ENCODE assay signal across 7 cellular contexts in genomic region chr20:31517373-31517772, GRCh38. TPM values are rescaled to one million over a fixed set of nuclear protein-coding genes. Genes with fewer than 3 reads are reported as not detected.
DNase-seq lines count a peak whose midpoint lies in the region; ATAC-seq and TF ChIP-seq lines count a peak whose summit lies in the region.

No MANE protein-coding gene starts in this region.

- peak; percentile 67 for ATAC-seq in body of pancreas
- peak; percentile 52 for ATAC-seq in mucosa of descending colon
- ATAC-seq in HG02610 (IDR thresholded peaks at IDR 0.05; ENCODE audit: unreplicated experiment): no peak
- no peak for ATAC-seq in Right ventricle myocardium inferior
- no peak for ATAC-seq in activated naive CD4-positive, alpha-beta T cell treated with anti-CD3 and anti-CD28 coated beads, Interleukin-2, amount 50 U/mL, for 72 hours

- H3K27ac ChIP-seq in DOHH2 (ENCODE audit: low read depth, low read length) (no peak overlapping the region), body of pancreas (peak overlapping the region; percentile 11 to 89 (median 30))

- H3K36me3 ChIP-seq in DOHH2 (ENCODE audit: control insufficient read depth, low read length) (peaks cover 55% of the 10 kb centered on the region), body of pancreas (replicated peaks in 1 of 2; ENCODE audit: insufficient read depth in 1 of 2, low read depth in 2 of 2) (no peaks in the 10 kb centered on the region), mucosa of descending colon (ENCODE audit: low read depth) (no peaks in the 10 kb centered on the region)

- 17 to 32% methylated on average over 4 of the region's 4 CpGs for WGBS in body of pancreas, 2 donors

- no peaks in the 10 kb centered on the region for H3K9me2 ChIP-seq in DOHH2 (replicated peaks; ENCODE audit: control insufficient read depth, low read length)

- H3K27me3 ChIP-seq in DOHH2 (ENCODE audit: control insufficient read depth, low read length) (no peaks in the 10 kb centered on the region), body of pancreas (no peaks in the 10 kb centered on the region)

- no peak overlapping the region for H3K4me3 ChIP-seq in DOHH2 (ENCODE audit: low read length)
- no peak overlapping the region for H3K4me3 ChIP-seq in LNCaP clone FGC (ENCODE audit: low read depth, low read length)
- no peak overlapping the region for H3K4me3 ChIP-seq in body of pancreas
- H3K4me3 ChIP-seq in mucosa of descending colon: no peak overlapping the region

- H3K36me3 Mint-ChIP-seq in activated naive CD4-positive, alpha-beta T cell treated with anti-CD3 and anti-CD28 coated beads, Interleukin-2, amount 50 U/mL, for 72 hours: peaks cover 6 to 7% of the 10 kb centered on the region in 2 donors

- no peaks in the 10 kb centered on the region for H3K9me3 ChIP-seq in DOHH2 (ENCODE audit: control insufficient read depth, insufficient read depth, low read length)
- H3K9me3 ChIP-seq in body of pancreas: no peaks in the 10 kb centered on the region
- H3K9me3 ChIP-seq in mucosa of descending colon: no peaks in the 10 kb centered on the region

- no peaks in the 10 kb centered on the region for H3K9me3 Mint-ChIP-seq in activated naive CD4-positive, alpha-beta T cell treated with anti-CD3 and anti-CD28 coated beads, Interleukin-2, amount 50 U/mL, for 72 hours

- H3K4me1 ChIP-seq in DOHH2 (ENCODE audit: control insufficient read depth, low read length): peaks cover 26% of the 10 kb centered on the region
- H3K4me1 ChIP-seq in body of pancreas: peaks cover 66% of the 10 kb centered on the region
- peaks cover 28% of the 10 kb centered on the region for H3K4me1 ChIP-seq in mucosa of descending colon (ENCODE audit: low read depth)

- TF ChIP-seq POLR2A in body of pancreas (IDR thresholded peaks at IDR 0.05): no peak

- peak; percentile 62 for DNase-seq in LNCaP clone FGC (ENCODE audit: low read depth)
- DNase-seq in body of pancreas: peak; percentile 76 to 84 (median 80)
- DNase-seq in mucosa of descending colon: peak in 2 of 3 donors; percentile 49 to 55
- DNase-seq in Right ventricle myocardium inferior (ENCODE audit: missing footprints): no peak
- DNase-seq in activated naive CD4-positive, alpha-beta T cell treated with anti-CD3 and anti-CD28 coated beads, Interleukin-2, amount 50 U/mL, for 72 hours (ENCODE audit: low spot score in 2 of 2): no peak

- peaks cover 79% of the 10 kb centered on the region for H3K79me2 ChIP-seq in DOHH2 (ENCODE audit: control insufficient read depth, low read length)

- H4K20me1 ChIP-seq in DOHH2 (ENCODE audit: control insufficient read depth, insufficient read depth, low read depth, low read length): 0 out of 2 replicates have a peak, but pooled peaks cover 3% of the 10 kb centered on the region

- peak overlapping the region; percentile 85; the same call in 1 of the 2 replicates for H3K4me2 ChIP-seq in DOHH2 (ENCODE audit: low read length)

- no peak overlapping the region for H3K27ac Mint-ChIP-seq in activated naive CD4-positive, alpha-beta T cell treated with anti-CD3 and anti-CD28 coated beads, Interleukin-2, amount 50 U/mL, for 72 hours

- peak; percentile 37 for TF ChIP-seq CTCF in DOHH2 (IDR thresholded peaks at IDR 0.05; ENCODE audit: low read depth, low read length, poor library complexity, severe bottlenecking)
- TF ChIP-seq CTCF in LNCaP clone FGC (IDR thresholded peaks at IDR 0.05; ENCODE audit: control insufficient read depth, extremely low read depth, insufficient read depth): peak; percentile 44
- TF ChIP-seq CTCF in body of pancreas (IDR thresholded peaks at IDR 0.05): peak in 4 of 7 experiments; percentile 22 to 33 (median 24)
- TF ChIP-seq CTCF in mucosa of descending colon (IDR thresholded peaks at IDR 0.05): no peak

- intact Hi-C loops in body of pancreas (cut with DNase I) (no loop called here), mucosa of descending colon (cut with DNase I, micrococcal nuclease) (no loop called here), Right ventricle myocardium inferior (cut with DNase I) (no loop called here)

- no peaks in the 10 kb centered on the region for H3F3A ChIP-seq in DOHH2 (ENCODE audit: control insufficient read depth, insufficient read depth)

RNA-seq across cellular contexts. Expression of gene HM13, which starts 3.1 kb away (rescaled TPM):
- 10 to 100 TPM; 73.2 to 79.4 TPM for total RNA-seq in body of pancreas
- total RNA-seq in mucosa of descending colon: 100 to 1,000 TPM in 2 of 3 donors, 10 to 100 TPM in 1; 95.6 to 137 (median 109) TPM
- total RNA-seq in Right ventricle myocardium inferior: 46.7 TPM
- 100 to 1,000 TPM; 108 to 124 TPM for total RNA-seq in activated naive CD4-positive, alpha-beta T cell treated with anti-CD3 and anti-CD28 coated beads, Interleukin-2, amount 50 U/mL, for 72 hours

RNA-seq across cellular contexts. Expression of gene REM1, which starts 42.3 kb away (rescaled TPM):
- total RNA-seq in body of pancreas (1 to 10 TPM in 1 of 2 donors, under 1 TPM in 1; 0.66 to 1.0 TPM), mucosa of descending colon (1 to 10 TPM in 2 of 3 donors, under 1 TPM in 1; 0.46 to 3.5 (median 1.2) TPM), Right ventricle myocardium inferior (2.4 TPM)
- not detected for total RNA-seq in activated naive CD4-positive, alpha-beta T cell treated with anti-CD3 and anti-CD28 coated beads, Interleukin-2, amount 50 U/mL, for 72 hours

RNA-seq across cellular contexts. Expression of gene DEFB124, which starts 42.4 kb away (rescaled TPM):
- total RNA-seq in body of pancreas (not detected), mucosa of descending colon (not detected), Right ventricle myocardium inferior (not detected)
- total RNA-seq in activated naive CD4-positive, alpha-beta T cell treated with anti-CD3 and anti-CD28 coated beads, Interleukin-2, amount 50 U/mL, for 72 hours: not detected

Comparison
In these comparisons a context has a peak if more than half of its experiments do, and no peak if none do; other contexts are left out.
1. DNase-seq: peak in LNCaP clone FGC (single experiment), body of pancreas (4 of 4) and mucosa of descending colon (2 of 3); none in Right ventricle myocardium inferior (single experiment) and activated naive CD4-positive, alpha-beta T cell treated with anti-CD3 and anti-CD28 coated beads, Interleukin-2, amount 50 U/mL, for 72 hours (0 of 2).
2. ATAC-seq: peak in body of pancreas (single experiment) and mucosa of descending colon (single experiment); none in HG02610 (single experiment), Right ventricle myocardium inferior (single experiment) and activated naive CD4-positive, alpha-beta T cell treated with anti-CD3 and anti-CD28 coated beads, Interleukin-2, amount 50 U/mL, for 72 hours (0 of 2).